ENCODE assay signal across 1 cellular context in genomic region chr1:39882152-39882551, GRCh38.
TF ChIP-seq lines count a peak whose summit lies in the region.

No MANE protein-coding gene starts in this region.

TF ChIP-seq in GM23338, 12 proteins besides CTCF, POLR2A, EP300 and RAD21:
- TF ChIP-seq ZNF462 (CRISPR knock-in tag; IDR thresholded peaks at IDR 0.05) (no peak), ZNF114 (CRISPR knock-in tag; IDR thresholded peaks at IDR 0.05) (no peak), NANOG (IDR thresholded peaks at IDR 0.05; ENCODE audit: borderline replicate concordance) (no peak), ZNF331 (CRISPR knock-in tag; IDR thresholded peaks at IDR 0.05; ENCODE audit: low read depth) (no peak), EZH2 (IDR thresholded peaks at IDR 0.05; ENCODE audit: low read depth, unreplicated experiment) (no peak), JUNB (IDR thresholded peaks at IDR 0.05; ENCODE audit: unreplicated experiment) (no peak), CREB1 (CRISPR knock-in tag; IDR thresholded peaks at IDR 0.05; ENCODE audit: low read depth) (no peak), POLR2AphosphoS5 (IDR thresholded peaks at IDR 0.05; ENCODE audit: low read depth) (no peak), STAT1 (IDR thresholded peaks at IDR 0.05; ENCODE audit: unreplicated experiment) (no peak), REST (IDR thresholded peaks at IDR 0.05; ENCODE audit: unreplicated experiment) (no peak), ETS1 (IDR thresholded peaks at IDR 0.05) (no peak)
